ENCODE assay signal across 20 cellular contexts in genomic region chrX:146055733-146056132, GRCh38.
"Had no signal": no experiment of that assay in that cellular context is flagged by ENCODE, and none has a peak within 500 bp of the region (broad histone marks: within the 10 kb centered on the region; RNA-seq: fewer than 3 reads in every experiment).

No MANE protein-coding gene starts in this region.

- H3K27ac ChIP-seq: brain microvascular endothelial cell, WERI-Rb-1 had no signal

- H3K27me3 ChIP-seq: brain microvascular endothelial cell had no signal

- H3K36me3 ChIP-seq: brain microvascular endothelial cell, WERI-Rb-1 had no signal

- DNase-seq: activated B cell treated with CpG ODN at 0.5 μM for 24 hours; activated CD4-positive, alpha-beta T cell treated with anti-CD3 and anti-CD28 coated beads for 48 hours; activated CD4-positive, alpha-beta T cell treated with anti-CD3 and anti-CD28 coated beads, Interleukin-2, amount 50 U/mL, for 1 hour; activated CD4-positive, alpha-beta T cell treated with anti-CD3 and anti-CD28 coated beads, Interleukin-2, amount 50 U/mL, for 48 hours; activated CD8-positive, alpha-beta memory T cell treated with anti-CD3 and anti-CD28 coated beads for 24 hours; activated CD8-positive, alpha-beta T cell treated with anti-CD3 and anti-CD28 coated beads for 36 hours; activated effector memory CD4-positive, alpha-beta T cell treated with Interleukin-2 at 50 U/mL for 16 hours; activated gamma-delta T cell treated with Interleukin-2 at 50 U/mL for 16 hours; activated naive CD4-positive, alpha-beta T cell treated with anti-CD3 and anti-CD28 coated beads, Interleukin-2, amount 50 U/mL, for 16 hours; activated naive CD4-positive, alpha-beta T cell treated with Interleukin-2 at 50 U/mL for 16 hours; activated T-cell treated with anti-CD3 and anti-CD28 coated beads, Interleukin-2, amount 50 U/mL, for 4 hours; amniotic stem cell; anterior cingulate cortex; brain microvascular endothelial cell; effector memory CD4-positive, alpha-beta T cell; endodermal cell; foreskin fibroblast; head of caudate nucleus; T-helper 17 cell; WERI-Rb-1 had no signal
